8 cellular contexts compared by ENCODE assay signal in the genomic region with DNA sequence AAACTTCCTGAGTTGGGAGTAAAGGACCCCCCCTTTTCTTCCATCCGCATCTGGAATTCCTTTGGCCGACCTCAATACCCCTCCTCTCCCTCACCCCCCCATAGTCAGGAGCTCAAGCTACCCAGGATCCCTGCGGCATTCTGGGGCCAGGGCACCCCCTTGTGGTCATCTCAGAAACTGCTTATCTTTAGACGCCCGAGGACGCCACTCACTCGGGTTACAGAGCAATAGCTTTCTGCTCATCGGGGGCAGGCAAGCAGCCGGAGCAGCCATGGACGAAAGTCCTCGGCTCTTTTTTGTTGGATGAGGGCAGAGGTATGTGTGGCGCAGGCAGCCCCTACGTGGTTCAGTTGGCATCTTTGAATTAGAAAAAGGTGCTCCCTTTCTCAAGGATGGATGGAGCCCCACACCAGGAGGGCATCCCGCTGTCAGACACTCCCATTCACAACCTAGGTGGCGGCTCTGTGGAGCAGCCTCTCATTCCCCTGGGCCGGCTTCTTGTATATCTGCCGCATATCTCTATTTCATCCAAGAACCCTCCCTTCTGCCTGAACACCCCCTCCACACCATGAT. TPM values are rescaled to one million over a fixed set of nuclear protein-coding genes. Genes with fewer than 3 reads are reported as not detected.
DNase-seq lines count a peak whose midpoint lies in the region; ATAC-seq, FAIRE-seq and TF ChIP-seq lines count a peak whose summit lies in the region.

No MANE protein-coding gene starts in this region.

- no peaks in the 10 kb centered on the region for H3K9me1 ChIP-seq in keratinocyte (ENCODE audit: control insufficient read depth, extremely low read depth, insufficient read depth, low read length)

- dilution Hi-C loops in keratinocyte (cut with MboI; ENCODE audit: extremely low pct_ligation_motif_present, low sequenced_read_pairs): no loop called here

- no peak overlapping the region for H3K4me2 ChIP-seq in keratinocyte (ENCODE audit: control insufficient read depth, extremely low read depth, insufficient read depth, low read depth, low read length)

- H2AFZ ChIP-seq in keratinocyte (ENCODE audit: control insufficient read depth, low read length): no peak overlapping the region

- peaks cover 15% of the 10 kb centered on the region for H3K36me3 Mint-ChIP-seq in central memory CD8-positive, alpha-beta T cell (ENCODE audit: insufficient read depth)

- no peaks in the 10 kb centered on the region for H3K36me3 ChIP-seq in WERI-Rb-1
- H3K36me3 ChIP-seq in keratinocyte (ENCODE audit: control insufficient read depth in 2 of 2, extremely low read depth in 1 of 2, insufficient read depth in 2 of 2, low read length in 2 of 2): peaks cover 4 to 14% of the 10 kb centered on the region in 2 experiments

- DNase-seq in SIG-M5 treated with dmso at 0.1 percent for 504 hours (lab: John Stamatoyannopoulos, UW; ENCODE audit: unreplicated experiment) (peak; percentile 68), SIG-M5 (lab: John Stamatoyannopoulos, UW) (no peak), NCI-H1105 (lab: John Stamatoyannopoulos, UW) (peak; percentile 86), WERI-Rb-1 (peak; percentile 82), keratinocyte (ENCODE audit: low read depth, low spot score) (no peak), NCI-H187 treated with DMSO at 0.1 percent for 48 hours (lab: John Stamatoyannopoulos, UW) (no peak)
- peak; percentile 54 to 62 for DNase-seq in central memory CD8-positive, alpha-beta T cell (ENCODE audit: low spot score in 2 of 2)
- DNase-seq in stimulated activated CD4-positive, alpha-beta T cell treated with anti-CD3 and anti-CD28 coated beads, Interleukin-1b, Interleukin-23, amount 100 ng/mL, for 1 hour (ENCODE audit: low read depth in 2 of 2): peak; percentile 37 to 52

- peak overlapping the region; percentile 13 for H3K4me3 ChIP-seq in WERI-Rb-1 (ENCODE audit: low read depth, low read length)
- H3K4me3 ChIP-seq in keratinocyte (ENCODE audit: control insufficient read depth in 2 of 3, extremely low read depth in 1 of 3, insufficient read depth in 2 of 3, low read depth in 1 of 3, low read length in 3 of 3): no peak overlapping the region

- H3K27me3 ChIP-seq in WERI-Rb-1 (ENCODE audit: insufficient read depth, low read depth, severe bottlenecking) (peaks cover 25% of the 10 kb centered on the region), keratinocyte (ENCODE audit: control insufficient read depth, extremely low read depth, insufficient read depth, low read length) (peaks cover 34% of the 10 kb centered on the region)

- H3K9me3 Mint-ChIP-seq in central memory CD8-positive, alpha-beta T cell: no peaks in the 10 kb centered on the region

- H3K9me3 ChIP-seq in WERI-Rb-1 (ENCODE audit: severe bottlenecking) (no peaks in the 10 kb centered on the region), keratinocyte (ENCODE audit: control insufficient read depth, low read depth, low read length) (no peaks in the 10 kb centered on the region)

- H3K27ac ChIP-seq in WERI-Rb-1: no peak overlapping the region
- no peak overlapping the region for H3K27ac ChIP-seq in keratinocyte (ENCODE audit: control insufficient read depth, insufficient read depth, low read length)

- H3K4me1 Mint-ChIP-seq in central memory CD8-positive, alpha-beta T cell: peaks cover 42% of the 10 kb centered on the region

- peaks cover 26% of the 10 kb centered on the region for H3K79me2 ChIP-seq in keratinocyte (ENCODE audit: control insufficient read depth, insufficient read depth, low read length)

- H3K4me1 ChIP-seq in keratinocyte (ENCODE audit: control insufficient read depth, extremely low read depth, insufficient read depth, low read length): peaks cover 19% of the 10 kb centered on the region

- peaks cover 41% of the 10 kb centered on the region for H3K27me3 Mint-ChIP-seq in central memory CD8-positive, alpha-beta T cell

- no peak for FAIRE-seq in keratinocyte (lab: Jason Lieb, UNC)

- H3K27ac Mint-ChIP-seq in central memory CD8-positive, alpha-beta T cell (ENCODE audit: low read depth): no peak overlapping the region

- no peak overlapping the region for H3K9ac ChIP-seq in keratinocyte (ENCODE audit: control insufficient read depth, extremely low read depth, insufficient read depth, low read length)

- peaks cover 3% of the 10 kb centered on the region for H4K20me1 ChIP-seq in keratinocyte (ENCODE audit: control insufficient read depth, extremely low read depth, insufficient read depth, low read length)

- H3K4me3 Mint-ChIP-seq in central memory CD8-positive, alpha-beta T cell: peak overlapping the region; percentile 38

- TF ChIP-seq CTCF in WERI-Rb-1 (IDR thresholded peaks at IDR 0.05; ENCODE audit: low read depth, low read length): peak; percentile 67
- peak; percentile 78 to 87 (median 83) for TF ChIP-seq CTCF in keratinocyte (optimal IDR thresholded peaks at IDR 0.05 in 1 of 3, IDR thresholded peaks at IDR 0.05 in 1 of 3, conservative IDR thresholded peaks at IDR 0.05 in 1 of 3; ENCODE audit: extremely low read depth in 1 of 3, insufficient read depth in 2 of 3, low read length in 3 of 3)

- ATAC-seq in central memory CD8-positive, alpha-beta T cell (replicated peaks; ENCODE audit: extremely low read depth, poor library complexity, severe bottlenecking): no peak

RNA-seq across cellular contexts. Expression of a gene that starts 2.3 kb away (rescaled TPM):
- polyA plus RNA-seq in keratinocyte: 0.04 TPM in 1 of 3 replicates, not detected in the others
- not detected for polyA plus RNA-seq in keratinocyte (2011; ENCODE audit: low read depth)
- polyA plus RNA-seq in keratinocyte (2011; cell fraction: cytosol; rRNA removed): 0.06 TPM in 1 of 2 replicates, not detected in the other
- not detected in 2 replicates for polyA plus RNA-seq in keratinocyte (2011; cell fraction: nucleus; rRNA removed)
- not detected in 2 replicates for polyA plus RNA-seq in keratinocyte (2012; ENCODE audit: low replicate concordance)
- polyA minus RNA-seq in keratinocyte: not detected in 3 replicates
- polyA minus RNA-seq in keratinocyte (2011; cell fraction: cytosol; rRNA and poly(A)+ RNA removed): not detected
- polyA minus RNA-seq in keratinocyte (2011; cell fraction: nucleus; rRNA and poly(A)+ RNA removed): not detected in 2 replicates

RNA-seq across cellular contexts. Expression of a gene that starts 4.1 kb away (rescaled TPM):
- 9.1 to 27.7 TPM (median 13.2 TPM) in 3 replicates for polyA plus RNA-seq in keratinocyte
- 2.2 TPM for polyA plus RNA-seq in keratinocyte (2011; ENCODE audit: low read depth)
- polyA plus RNA-seq in keratinocyte (2011; cell fraction: cytosol; rRNA removed): 13.2 and 16.9 TPM in 2 replicates
- polyA plus RNA-seq in keratinocyte (2011; cell fraction: nucleus; rRNA removed): 18.1 and 23.2 TPM in 2 replicates
- 13.8 and 26.8 TPM in 2 replicates for polyA plus RNA-seq in keratinocyte (2012; ENCODE audit: low replicate concordance)
- polyA minus RNA-seq in keratinocyte: 24.4 to 88.9 TPM (median 29.9 TPM) in 3 replicates
- 26.1 TPM for polyA minus RNA-seq in keratinocyte (2011; cell fraction: cytosol; rRNA and poly(A)+ RNA removed)
- 15.9 and 21.3 TPM in 2 replicates for polyA minus RNA-seq in keratinocyte (2011; cell fraction: nucleus; rRNA and poly(A)+ RNA removed)

RNA-seq across cellular contexts. Expression of a gene that starts 8.1 kb away (rescaled TPM):
- polyA plus RNA-seq in keratinocyte: not detected in 3 replicates
- not detected for polyA plus RNA-seq in keratinocyte (2011; ENCODE audit: low read depth)
- polyA plus RNA-seq in keratinocyte (2011; cell fraction: cytosol; rRNA removed): not detected in 2 replicates
- polyA plus RNA-seq in keratinocyte (2011; cell fraction: nucleus; rRNA removed): not detected in 2 replicates
- polyA plus RNA-seq in keratinocyte (2012; ENCODE audit: low replicate concordance): not detected in 2 replicates
- polyA minus RNA-seq in keratinocyte: not detected in 3 replicates
- not detected for polyA minus RNA-seq in keratinocyte (2011; cell fraction: cytosol; rRNA and poly(A)+ RNA removed)
- polyA minus RNA-seq in keratinocyte (2011; cell fraction: nucleus; rRNA and poly(A)+ RNA removed): not detected in 2 replicates

RNA-seq across cellular contexts. Expression of a gene that starts 21.5 kb away (rescaled TPM):
- 8.5 to 12.1 TPM (median 10.5 TPM) in 3 replicates for polyA plus RNA-seq in keratinocyte
- 0.91 TPM for polyA plus RNA-seq in keratinocyte (2011; ENCODE audit: low read depth)
- polyA plus RNA-seq in keratinocyte (2011; cell fraction: cytosol; rRNA removed): 2.4 and 4.8 TPM in 2 replicates
- 12.9 and 14.6 TPM in 2 replicates for polyA plus RNA-seq in keratinocyte (2011; cell fraction: nucleus; rRNA removed)
- polyA plus RNA-seq in keratinocyte (2012; ENCODE audit: low replicate concordance): 0.52 and 7.8 TPM in 2 replicates
- 6.9 to 14.4 TPM (median 11.9 TPM) in 3 replicates for polyA minus RNA-seq in keratinocyte
- polyA minus RNA-seq in keratinocyte (2011; cell fraction: cytosol; rRNA and poly(A)+ RNA removed): 17.8 TPM
- 13.2 and 24.2 TPM in 2 replicates for polyA minus RNA-seq in keratinocyte (2011; cell fraction: nucleus; rRNA and poly(A)+ RNA removed)

RNA-seq across cellular contexts. Expression of a gene that starts 43.1 kb away (rescaled TPM):
- polyA plus RNA-seq in keratinocyte: 0.35 to 0.49 TPM (median 0.46 TPM) in 3 replicates
- polyA plus RNA-seq in keratinocyte (2011; ENCODE audit: low read depth): 8.9 TPM
- polyA plus RNA-seq in keratinocyte (2011; cell fraction: cytosol; rRNA removed): 0.27 and 0.29 TPM in 2 replicates
- 0.62 and 0.80 TPM in 2 replicates for polyA plus RNA-seq in keratinocyte (2011; cell fraction: nucleus; rRNA removed)
- 0.44 and 12.1 TPM in 2 replicates for polyA plus RNA-seq in keratinocyte (2012; ENCODE audit: low replicate concordance)
- 0.49 to 1.2 TPM (median 0.79 TPM) in 3 replicates for polyA minus RNA-seq in keratinocyte
- not detected for polyA minus RNA-seq in keratinocyte (2011; cell fraction: cytosol; rRNA and poly(A)+ RNA removed)
- polyA minus RNA-seq in keratinocyte (2011; cell fraction: nucleus; rRNA and poly(A)+ RNA removed): 0.84 and 1.0 TPM in 2 replicates

Comparison
In these comparisons a context has a peak if more than half of its experiments do, and no peak if none do; other contexts are left out.
1. DNase-seq: peak in SIG-M5 treated with dmso at 0.1 percent for 504 hours (single experiment), NCI-H1105 (single experiment), WERI-Rb-1 (single experiment), central memory CD8-positive, alpha-beta T cell (2 of 2) and stimulated activated CD4-positive, alpha-beta T cell treated with anti-CD3 and anti-CD28 coated beads, Interleukin-1b, Interleukin-23, amount 100 ng/mL, for 1 hour (2 of 2); none in SIG-M5 (single experiment), keratinocyte (single experiment) and NCI-H187 treated with DMSO at 0.1 percent for 48 hours (single experiment).